2 cellular contexts compared by ENCODE assay signal in genomic region chr11:118911113-118911879, GRCh38.
TF ChIP-seq lines count a peak whose summit lies in the region.

No MANE protein-coding gene starts in this region.

TF ChIP-seq in GM12878, 131 proteins besides CTCF, POLR2A, EP300 and RAD21:
- TF ChIP-seq NKRF (conservative IDR thresholded peaks at IDR 0.05) (no peak), ESRRA (IDR thresholded peaks at IDR 0.05; ENCODE audit: low read length) (no peak), MLLT1 (IDR thresholded peaks at IDR 0.05) (no peak), NRF1 (conservative IDR thresholded peaks at IDR 0.05; ENCODE audit: low read depth, low read length) (no peak), SMC3 (IDR thresholded peaks at IDR 0.05; ENCODE audit: borderline replicate concordance, low read length) (no peak), PAX8 (IDR thresholded peaks at IDR 0.05) (no peak), POLR2AphosphoS2 (IDR thresholded peaks at IDR 0.05; ENCODE audit: low read depth, low read length) (no peak), CHD4 (IDR thresholded peaks at IDR 0.05) (no peak), JUNB (IDR thresholded peaks at IDR 0.05) (no peak), HCFC1 (IDR thresholded peaks at IDR 0.05; ENCODE audit: low read length) (no peak), ZBTB4 (CRISPR knock-in tag; IDR thresholded peaks at IDR 0.05) (no peak), RCOR1 (conservative IDR thresholded peaks at IDR 0.05; ENCODE audit: low read depth, low read length) (no peak), IRF4 (IDR thresholded peaks at IDR 0.05; ENCODE audit: low read depth, low read length) (no peak), ZNF207 (IDR thresholded peaks at IDR 0.05; ENCODE audit: borderline replicate concordance) (no peak), NR2C2 (IDR thresholded peaks at IDR 0.05; ENCODE audit: borderline replicate concordance, control insufficient read depth, insufficient read length, low read depth) (no peak), STAT3 (IDR thresholded peaks at IDR 0.05; ENCODE audit: low read depth, low read length) (no peak), RELA (IDR thresholded peaks at IDR 0.05; ENCODE audit: borderline replicate concordance, partially characterized antibody) (no peak)
- TF ChIP-seq, protein P1, sequence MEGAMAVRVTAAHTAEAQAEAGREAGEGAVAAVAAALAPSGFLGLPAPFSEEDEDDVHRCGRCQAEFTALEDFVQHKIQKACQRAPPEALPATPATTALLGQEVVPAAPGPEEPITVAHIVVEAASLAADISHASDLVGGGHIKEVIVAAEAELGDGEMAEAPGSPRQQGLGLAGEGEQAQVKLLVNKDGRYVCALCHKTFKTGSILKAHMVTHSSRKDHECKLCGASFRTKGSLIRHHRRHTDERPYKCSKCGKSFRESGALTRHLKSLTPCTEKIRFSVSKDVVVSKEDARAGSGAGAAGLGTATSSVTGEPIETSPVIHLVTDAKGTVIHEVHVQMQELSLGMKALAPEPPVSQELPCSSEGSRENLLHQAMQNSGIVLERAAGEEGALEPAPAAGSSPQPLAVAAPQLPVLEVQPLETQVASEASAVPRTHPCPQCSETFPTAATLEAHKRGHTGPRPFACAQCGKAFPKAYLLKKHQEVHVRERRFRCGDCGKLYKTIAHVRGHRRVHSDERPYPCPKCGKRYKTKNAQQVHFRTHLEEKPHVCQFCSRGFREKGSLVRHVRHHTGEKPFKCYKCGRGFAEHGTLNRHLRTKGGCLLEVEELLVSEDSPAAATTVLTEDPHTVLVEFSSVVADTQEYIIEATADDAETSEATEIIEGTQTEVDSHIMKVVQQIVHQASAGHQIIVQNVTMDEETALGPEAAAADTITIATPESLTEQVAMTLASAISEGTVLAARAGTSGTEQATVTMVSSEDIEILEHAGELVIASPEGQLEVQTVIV (IDR thresholded peaks at IDR 0.05; ENCODE audit: borderline replicate concordance, partially characterized antibody) = no peak
- TF ChIP-seq, protein P2, sequence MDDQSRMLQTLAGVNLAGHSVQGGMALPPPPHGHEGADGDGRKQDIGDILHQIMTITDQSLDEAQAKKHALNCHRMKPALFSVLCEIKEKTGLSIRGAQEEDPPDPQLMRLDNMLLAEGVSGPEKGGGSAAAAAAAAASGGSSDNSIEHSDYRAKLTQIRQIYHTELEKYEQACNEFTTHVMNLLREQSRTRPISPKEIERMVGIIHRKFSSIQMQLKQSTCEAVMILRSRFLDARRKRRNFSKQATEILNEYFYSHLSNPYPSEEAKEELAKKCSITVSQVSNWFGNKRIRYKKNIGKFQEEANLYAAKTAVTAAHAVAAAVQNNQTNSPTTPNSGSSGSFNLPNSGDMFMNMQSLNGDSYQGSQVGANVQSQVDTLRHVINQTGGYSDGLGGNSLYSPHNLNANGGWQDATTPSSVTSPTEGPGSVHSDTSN (IDR thresholded peaks at IDR 0.05; ENCODE audit: insufficient replicate concordance, low read depth, low read length) = no peak

TF ChIP-seq in HepG2, 621 proteins besides CTCF, POLR2A, EP300 and RAD21 (continues in another document):
- TF ChIP-seq MAZ (IDR thresholded peaks at IDR 0.05; ENCODE audit: borderline replicate concordance, low read depth, low read length) (0 out of 2 replicates have a peak, but pooled peaks have one; percentile 58), MAZ (CRISPR knock-in tag; IDR thresholded peaks at IDR 0.05; ENCODE audit: low read depth) (0 out of 2 replicates have a peak, but pooled peaks have one; percentile 17), ZSCAN12 (CRISPR knock-in tag; IDR thresholded peaks at IDR 0.05) (no peak), ZNF644 (CRISPR knock-in tag; IDR thresholded peaks at IDR 0.05; ENCODE audit: low read depth) (no peak), ZNF556 (CRISPR knock-in tag; IDR thresholded peaks at IDR 0.05; ENCODE audit: borderline replicate concordance) (peak; percentile 64; the same call in 1 of the 2 replicates), ATF7-NPFF (CRISPR knock-in tag; IDR thresholded peaks at IDR 0.05; ENCODE audit: low read depth) (0 out of 2 replicates have a peak, but pooled peaks have one; percentile 11), ZNF564 (CRISPR knock-in tag; IDR thresholded peaks at IDR 0.05) (no peak), YEATS4 (CRISPR knock-in tag; IDR thresholded peaks at IDR 0.05; ENCODE audit: borderline replicate concordance) (no peak), ZBTB8A (CRISPR knock-in tag; IDR thresholded peaks at IDR 0.05; ENCODE audit: borderline replicate concordance, low read depth) (no peak), ZNF205 (CRISPR knock-in tag; IDR thresholded peaks at IDR 0.05) (no peak; the same call in 1 of the 2 replicates), AKAP8 (CRISPR knock-in tag; IDR thresholded peaks at IDR 0.05) (no peak), ZNF549 (CRISPR knock-in tag; IDR thresholded peaks at IDR 0.05) (no peak), ZNF12 (CRISPR knock-in tag; IDR thresholded peaks at IDR 0.05) (no peak), HNRNPL (IDR thresholded peaks at IDR 0.05; ENCODE audit: low read depth, low read length) (peak; percentile 92), RBAK (CRISPR knock-in tag; IDR thresholded peaks at IDR 0.05) (no peak), MEIS1 (CRISPR knock-in tag; IDR thresholded peaks at IDR 0.05; ENCODE audit: borderline replicate concordance) (no peak), TOPORS (CRISPR knock-in tag; IDR thresholded peaks at IDR 0.05) (no peak), FOSL2 (CRISPR knock-in tag; IDR thresholded peaks at IDR 0.05) (peak; percentile 58), SP5 (CRISPR knock-in tag; IDR thresholded peaks at IDR 0.05; ENCODE audit: borderline replicate concordance, low read depth) (peak; percentile 56; the same call in 1 of the 2 replicates), ZHX2 (IDR thresholded peaks at IDR 0.05; ENCODE audit: low read depth) (no peak), ZHX2 (CRISPR knock-in tag; IDR thresholded peaks at IDR 0.05; ENCODE audit: borderline replicate concordance) (no peak), TFDP1 (CRISPR knock-in tag; IDR thresholded peaks at IDR 0.05; ENCODE audit: borderline replicate concordance) (no peak), RBFOX2 (IDR thresholded peaks at IDR 0.05; ENCODE audit: low read depth, low read length) (0 out of 2 replicates have a peak, but pooled peaks have one; percentile 13), ZMYM3 (CRISPR knock-in tag; IDR thresholded peaks at IDR 0.05) (no peak; the same call in 1 of the 2 replicates)
- TF ChIP-seq, protein P3, sequence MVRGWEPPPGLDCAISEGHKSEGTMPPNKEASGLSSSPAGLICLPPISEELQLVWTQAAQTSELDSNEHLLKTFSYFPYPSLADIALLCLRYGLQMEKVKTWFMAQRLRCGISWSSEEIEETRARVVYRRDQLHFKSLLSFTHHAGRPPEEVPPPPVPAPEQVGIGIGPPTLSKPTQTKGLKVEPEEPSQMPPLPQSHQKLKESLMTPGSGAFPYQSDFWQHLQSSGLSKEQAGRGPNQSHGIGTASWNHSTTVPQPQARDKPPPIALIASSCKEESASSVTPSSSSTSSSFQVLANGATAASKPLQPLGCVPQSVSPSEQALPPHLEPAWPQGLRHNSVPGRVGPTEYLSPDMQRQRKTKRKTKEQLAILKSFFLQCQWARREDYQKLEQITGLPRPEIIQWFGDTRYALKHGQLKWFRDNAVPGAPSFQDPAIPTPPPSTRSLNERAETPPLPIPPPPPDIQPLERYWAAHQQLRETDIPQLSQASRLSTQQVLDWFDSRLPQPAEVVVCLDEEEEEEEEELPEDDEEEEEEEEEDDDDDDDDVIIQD (CRISPR knock-in tag; IDR thresholded peaks at IDR 0.05; ENCODE audit: low read depth) = no peak
- TF ChIP-seq, protein P4, sequence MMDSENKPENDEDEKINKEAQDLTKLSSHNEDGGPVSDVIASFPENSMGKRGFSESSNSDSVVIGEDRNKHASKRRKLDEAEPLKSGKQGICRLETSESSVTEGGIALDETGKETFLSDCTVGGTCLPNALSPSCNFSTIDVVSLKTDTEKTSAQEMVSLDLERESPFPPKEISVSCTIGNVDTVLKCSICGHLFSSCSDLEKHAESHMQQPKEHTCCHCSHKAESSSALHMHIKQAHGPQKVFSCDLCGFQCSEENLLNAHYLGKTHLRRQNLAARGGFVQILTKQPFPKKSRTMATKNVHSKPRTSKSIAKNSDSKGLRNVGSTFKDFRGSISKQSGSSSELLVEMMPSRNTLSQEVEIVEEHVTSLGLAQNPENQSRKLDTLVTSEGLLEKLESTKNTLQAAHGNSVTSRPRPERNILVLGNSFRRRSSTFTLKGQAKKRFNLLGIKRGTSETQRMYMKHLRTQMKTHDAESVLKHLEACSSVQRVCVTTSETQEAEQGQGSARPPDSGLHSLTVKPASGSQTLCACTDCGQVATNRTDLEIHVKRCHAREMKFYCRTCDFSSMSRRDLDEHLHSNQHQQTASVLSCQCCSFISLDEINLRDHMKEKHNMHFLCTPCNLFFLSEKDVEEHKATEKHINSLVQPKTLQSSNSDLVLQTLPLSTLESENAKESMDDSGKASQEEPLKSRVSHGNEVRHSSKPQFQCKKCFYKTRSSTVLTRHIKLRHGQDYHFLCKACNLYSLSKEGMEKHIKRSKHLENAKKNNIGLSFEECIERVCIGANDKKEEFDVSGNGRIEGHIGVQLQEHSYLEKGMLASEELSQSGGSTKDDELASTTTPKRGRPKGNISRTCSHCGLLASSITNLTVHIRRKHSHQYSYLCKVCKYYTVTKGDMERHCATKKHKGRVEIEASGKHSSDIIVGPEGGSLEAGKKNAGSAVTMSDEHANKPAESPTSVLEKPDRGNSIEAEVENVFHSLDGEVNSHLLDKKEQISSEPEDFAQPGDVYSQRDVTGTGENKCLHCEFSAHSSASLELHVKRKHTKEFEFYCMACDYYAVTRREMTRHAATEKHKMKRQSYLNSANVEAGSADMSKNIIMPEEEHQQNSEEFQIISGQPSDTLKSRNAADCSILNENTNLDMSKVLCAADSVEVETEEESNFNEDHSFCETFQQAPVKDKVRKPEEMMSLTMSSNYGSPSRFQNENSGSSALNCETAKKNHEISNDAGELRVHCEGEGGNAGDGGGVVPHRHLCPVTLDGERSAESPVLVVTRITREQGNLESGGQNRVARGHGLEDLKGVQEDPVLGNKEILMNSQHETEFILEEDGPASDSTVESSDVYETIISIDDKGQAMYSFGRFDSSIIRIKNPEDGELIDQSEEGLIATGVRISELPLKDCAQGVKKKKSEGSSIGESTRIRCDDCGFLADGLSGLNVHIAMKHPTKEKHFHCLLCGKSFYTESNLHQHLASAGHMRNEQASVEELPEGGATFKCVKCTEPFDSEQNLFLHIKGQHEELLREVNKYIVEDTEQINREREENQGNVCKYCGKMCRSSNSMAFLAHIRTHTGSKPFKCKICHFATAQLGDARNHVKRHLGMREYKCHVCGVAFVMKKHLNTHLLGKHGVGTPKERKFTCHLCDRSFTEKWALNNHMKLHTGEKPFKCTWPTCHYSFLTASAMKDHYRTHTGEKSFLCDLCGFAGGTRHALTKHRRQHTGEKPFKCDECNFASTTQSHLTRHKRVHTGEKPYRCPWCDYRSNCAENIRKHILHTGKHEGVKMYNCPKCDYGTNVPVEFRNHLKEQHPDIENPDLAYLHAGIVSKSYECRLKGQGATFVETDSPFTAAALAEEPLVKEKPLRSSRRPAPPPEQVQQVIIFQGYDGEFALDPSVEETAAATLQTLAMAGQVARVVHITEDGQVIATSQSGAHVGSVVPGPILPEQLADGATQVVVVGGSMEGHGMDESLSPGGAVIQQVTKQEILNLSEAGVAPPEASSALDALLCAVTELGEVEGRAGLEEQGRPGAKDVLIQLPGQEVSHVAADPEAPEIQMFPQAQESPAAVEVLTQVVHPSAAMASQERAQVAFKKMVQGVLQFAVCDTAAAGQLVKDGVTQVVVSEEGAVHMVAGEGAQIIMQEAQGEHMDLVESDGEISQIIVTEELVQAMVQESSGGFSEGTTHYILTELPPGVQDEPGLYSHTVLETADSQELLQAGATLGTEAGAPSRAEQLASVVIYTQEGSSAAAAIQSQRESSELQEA (CRISPR knock-in tag; IDR thresholded peaks at IDR 0.05; ENCODE audit: not compliant biosample characterization) = no peak
